8 cellular contexts compared by ENCODE assay signal in genomic region chr5:95759634-95760033, GRCh38. TPM values are rescaled to one million over a fixed set of nuclear protein-coding genes. Genes with fewer than 3 reads are reported as not detected.
A peak's percentile ranks its signal among the peaks of the same experiment; 100 is the strongest.
DNase-seq lines count a peak whose midpoint lies in the region; ATAC-seq and TF ChIP-seq lines count a peak whose summit lies in the region.

No MANE protein-coding gene starts in this region.

- in situ Hi-C loops in Caki2 (cut with HindIII; ENCODE audit: low pct_unique_long_range_greater_than_20kb, low sequenced_read_pairs): no loop called here

- DNase-seq in Caki2 (ENCODE audit: low read depth) (peak; percentile 19), NCI-H2029 treated with DMSO at 0.1 percent for 48 hours (lab: John Stamatoyannopoulos, UW) (peak; percentile 87), SK-N-DZ (ENCODE audit: low spot score) (no peak), NCI-H82 treated with DMSO at 0.1 percent for 48 hours (lab: John Stamatoyannopoulos, UW; ENCODE audit: unreplicated experiment) (no peak)
- no peak for DNase-seq in effector memory CD8-positive, alpha-beta T cell

- no peak overlapping the region for H3K27ac ChIP-seq in parathyroid adenoma

- no peaks in the 10 kb centered on the region for H3K9me3 Mint-ChIP-seq in effector memory CD8-positive, alpha-beta T cell

- H3K27me3 ChIP-seq in parathyroid adenoma (ENCODE audit: control insufficient read depth, insufficient read depth, low read length): no peaks in the 10 kb centered on the region

- peak overlapping the region; percentile 70 to 84 for H3K4me3 Mint-ChIP-seq in effector memory CD8-positive, alpha-beta T cell

- no peaks in the 10 kb centered on the region for H3K36me3 ChIP-seq in parathyroid adenoma (ENCODE audit: control insufficient read depth, insufficient read depth, low read length)

- TF ChIP-seq CTCF in parathyroid adenoma (IDR thresholded peaks at IDR 0.05): no peak

- H3K4me3 ChIP-seq in parathyroid adenoma (ENCODE audit: low read depth, low read length): no peak overlapping the region

- H3K27ac Mint-ChIP-seq in effector memory CD8-positive, alpha-beta T cell: peak overlapping the region; percentile 87 to 91

- no peak overlapping the region for H3K4me2 ChIP-seq in parathyroid adenoma (ENCODE audit: low read length)

- H3K9ac ChIP-seq in parathyroid adenoma: no peak overlapping the region

- H3K36me3 Mint-ChIP-seq in effector memory CD8-positive, alpha-beta T cell (ENCODE audit: insufficient read depth): no peaks in the 10 kb centered on the region

- no peaks in the 10 kb centered on the region for H3K9me3 ChIP-seq in parathyroid adenoma (ENCODE audit: control insufficient read depth, low read length)

- peaks cover 16% of the 10 kb centered on the region for H3K4me1 ChIP-seq in parathyroid adenoma

- peak overlapping the region; percentile 76 for H2AFZ ChIP-seq in parathyroid adenoma

- H3K27me3 Mint-ChIP-seq in effector memory CD8-positive, alpha-beta T cell: no peaks in the 10 kb centered on the region

- H3K4me1 Mint-ChIP-seq in effector memory CD8-positive, alpha-beta T cell (ENCODE audit: low read depth in 2 of 2): peaks cover 23 to 30% of the 10 kb centered on the region in 2 donors

- no peaks in the 10 kb centered on the region for H3K79me2 ChIP-seq in parathyroid adenoma

- peak; percentile 54 for ATAC-seq in effector memory CD8-positive, alpha-beta T cell (replicated peaks)
- ATAC-seq in HG03196 (IDR thresholded peaks at IDR 0.05; ENCODE audit: unreplicated experiment): no peak
- ATAC-seq in GM18873 (IDR thresholded peaks at IDR 0.05; ENCODE audit: low FRiP score, unreplicated experiment): no peak

RNA-seq across cellular contexts. Expression of gene RHOBTB3, which starts 28.5 kb away (rescaled TPM):
- 22.0 and 24.7 TPM in 2 replicates for total RNA-seq in Caki2 (2014; rRNA removed; shearing (Covaris generic); ENCODE audit: low replicate concordance)
- polyA plus RNA-seq in SK-N-DZ (2014; cell fraction: cytosol; rRNA removed): 89.6 and 96.2 TPM in 2 replicates
- 41.6 and 42.1 TPM in 2 replicates for polyA plus RNA-seq in SK-N-DZ (2014; cell fraction: nucleus; rRNA removed)

Comparison
In these comparisons a context has a peak if more than half of its experiments do, and no peak if none do; other contexts are left out.
1. DNase-seq: peak in Caki2 (single experiment) and NCI-H2029 treated with DMSO at 0.1 percent for 48 hours (single experiment); none in effector memory CD8-positive, alpha-beta T cell (0 of 3), SK-N-DZ (single experiment) and NCI-H82 treated with DMSO at 0.1 percent for 48 hours (single experiment).